In genomic region chr17:72614871-72615626, GRCh38 we compare ENCODE assay signal across 9 cellular contexts.
DNase-seq lines count a peak whose midpoint lies in the region; ATAC-seq and TF ChIP-seq lines count a peak whose summit lies in the region.
"Had no signal": no experiment of that assay in that cellular context is flagged by ENCODE, and none has a peak within 500 bp of the region (broad histone marks: within the 10 kb centered on the region; RNA-seq: fewer than 3 reads in every experiment).

No MANE protein-coding gene starts in this region.

- H3K4me1 ChIP-seq in Panc1 (ENCODE audit: control insufficient read depth, insufficient read depth, low read length) (peaks cover 50% of the 10 kb centered on the region), thyroid gland (no peaks in the 10 kb centered on the region)

- ATAC-seq in GM19372 (IDR thresholded peaks at IDR 0.05; ENCODE audit: low read depth, unreplicated experiment) (peak; percentile 44), Panc1 (peak; percentile 81), sciatic nerve (peak; percentile 94)

- H3K36me3 ChIP-seq in Panc1 (ENCODE audit: control insufficient read depth, insufficient read depth, low read length), result no peaks in the 10 kb centered on the region
- H3K36me3 ChIP-seq in thyroid gland, result no peaks in the 10 kb centered on the region

- H3K9me3 ChIP-seq in Panc1 (ENCODE audit: control insufficient read depth, insufficient read depth, low read depth, low read length) (no peaks in the 10 kb centered on the region), thyroid gland (no peaks in the 10 kb centered on the region)

- CTCF ChIA-PET in Panc1 (lab: Charles Lee), result interaction anchor here (1.2 kb wide), 1 partner anchor 58 kb away, joined by 5 read pairs; no protein-coding TSS in a partner anchor

- H3K4me3 ChIP-seq in Panc1 (ENCODE audit: low read depth in 2 of 2, low read length in 2 of 2) (peak overlapping the region in 1 of 2 experiments; percentile 10; a peak in 1 of 4 replicates), thyroid gland (replicated peaks in 1 of 3) (no peak overlapping the region)

- H3K27me3 ChIP-seq in Panc1 (ENCODE audit: control insufficient read depth, insufficient read depth, low read length) (no peaks in the 10 kb centered on the region), thyroid gland (no peaks in the 10 kb centered on the region)

- in situ Hi-C loops in Panc1 (cut with HindIII; ENCODE audit: low pct_unique_long_range_greater_than_20kb, low sequenced_read_pairs), result no loop called here

- no peak for TF ChIP-seq POLR2A in thyroid gland (IDR thresholded peaks at IDR 0.05)

- intact Hi-C loops in Panc1 (cut with micrococcal nuclease; ENCODE audit: unreplicated experiment), result no loop called here
- intact Hi-C loops in head of caudate nucleus (cut with DNase I), result no loop called here
- intact Hi-C loops in sciatic nerve (cut with DNase I), result loop anchor here (5.0 kb wide), 1 partner anchor 1642 kb away; no protein-coding TSS in a partner anchor
- intact Hi-C loops in thyroid gland (cut with DNase I), result no loop called here

- H3K27ac ChIP-seq in Panc1 (ENCODE audit: low read length) (peak overlapping the region; percentile 72), thyroid gland (no peak overlapping the region)

- 11 to 14% methylated on average over 20 of the region's 20 CpGs for WGBS in thyroid gland, 2 donors

- BruUV-seq in Panc1 (replicated peaks; lab: Mats Ljungman, UMichigan), result no TSS peak

- POLR2A ChIA-PET in Panc1 (lab: Charles Lee), result interaction anchor here (0.6 kb wide), 1 partner anchor 18 kb away, joined by 4 read pairs; no protein-coding TSS in a partner anchor

- no peak for DNase-seq in Panc1 (ENCODE audit: low read depth, low spot score)
- peak; percentile 62 to 93 (median 85) for DNase-seq in head of caudate nucleus
- peak; percentile 84 for DNase-seq in sciatic nerve (ENCODE audit: low spot score)
- no peak for DNase-seq in thyroid gland
- DNase-seq in activated CD4-positive, CD25-positive, alpha-beta regulatory T cell (lab: John Stamatoyannopoulos, UW), result no peak
- DNase-seq in NCI-H1105 treated with DMSO at 0.1 percent for 48 hours (lab: John Stamatoyannopoulos, UW), result no peak
- no peak for DNase-seq in NOMO-1 (lab: John Stamatoyannopoulos, UW; ENCODE audit: unreplicated experiment in 2 of 2)
- DNase-seq: activated naive CD4-positive, alpha-beta T cell treated with anti-CD3 and anti-CD28 coated beads, Interleukin-2, amount 50 U/mL, for 16 hours had no signal

- no peak for TF ChIP-seq CTCF in Panc1 (IDR thresholded peaks at IDR 0.05)
- TF ChIP-seq CTCF in thyroid gland (IDR thresholded peaks at IDR 0.05), result no peak

Comparison
In these comparisons a context has a peak if more than half of its experiments do, and no peak if none do; other contexts are left out.
1. ATAC-seq: peak in every context shown above with its lines; median percentile 94 in sciatic nerve; 81 in Panc1; 44 in GM19372.
2. DNase-seq: peak in head of caudate nucleus (42 of 42) and sciatic nerve (single experiment); none in Panc1 (single experiment), thyroid gland (0 of 2), activated CD4-positive, CD25-positive, alpha-beta regulatory T cell (0 of 4), NCI-H1105 treated with DMSO at 0.1 percent for 48 hours (single experiment) and NOMO-1 (0 of 2).